8 cellular contexts compared by ENCODE assay signal in genomic region chr5:41312066-41312465, GRCh38.
"Had no signal": no experiment of that assay in that cellular context is flagged by ENCODE, and none has a peak within 500 bp of the region (broad histone marks: within the 10 kb centered on the region; RNA-seq: fewer than 3 reads in every experiment).

No MANE protein-coding gene starts in this region.

- H3K4me3 ChIP-seq: GM23248, GM23338, HAP-1 had no signal

- DNase-seq: GM23248, GOT3, H7, H9, HCEC 1CT, HFFc6 had no signal

- H3K9me3 ChIP-seq: HAP-1 had no signal

- H3K27ac ChIP-seq: GM23248 had no signal

- H2AFZ ChIP-seq: GM23248, GM23338 had no signal

- H3K9ac ChIP-seq: GM23248 had no signal

- H3K4me2 ChIP-seq: GM23338 had no signal

- H3K4me1 ChIP-seq: HAP-1 had no signal

- H3K36me3 ChIP-seq: HAP-1 had no signal
